Comparison of ENCODE assay signal across 1 cellular context in genomic region chr11:69657456-69657910, GRCh38.
TF ChIP-seq lines count a peak whose summit lies in the region.

No MANE protein-coding gene starts in this region.

TF ChIP-seq in IMR-90, 13 proteins besides CTCF, POLR2A, EP300 and RAD21:
- no peak for TF ChIP-seq BHLHE40 (IDR thresholded peaks at IDR 0.05; ENCODE audit: low read depth, low read length)
- no peak for TF ChIP-seq RFX5 (IDR thresholded peaks at IDR 0.05; ENCODE audit: low read depth, low read length)
- no peak for TF ChIP-seq USF2 (IDR thresholded peaks at IDR 0.05; ENCODE audit: low read depth, low read length)
- TF ChIP-seq MAZ (IDR thresholded peaks at IDR 0.05; ENCODE audit: borderline replicate concordance, low read depth, low read length), result no peak
- no peak for TF ChIP-seq CEBPB (IDR thresholded peaks at IDR 0.05; ENCODE audit: low read depth, low read length)
- TF ChIP-seq RCOR1 (IDR thresholded peaks at IDR 0.05; ENCODE audit: insufficient replicate concordance, low read length), result no peak
- no peak for TF ChIP-seq CHD1 (IDR thresholded peaks at IDR 0.05; ENCODE audit: low read depth, low read length)
- TF ChIP-seq NFE2L2 (IDR thresholded peaks at IDR 0.05; ENCODE audit: low read depth, low read length), result no peak
- no peak for TF ChIP-seq MAFK (IDR thresholded peaks at IDR 0.05; ENCODE audit: low read depth, low read length)
- TF ChIP-seq FOS (IDR thresholded peaks at IDR 0.05; ENCODE audit: low read depth, low read length), result no peak
- TF ChIP-seq ELK1 (IDR thresholded peaks at IDR 0.05; ENCODE audit: borderline replicate concordance, low read depth, low read length), result no peak
TF ChIP-seq in IMR-90: peak in this region for 0.
